Comparison of ENCODE assay signal across 8 cellular contexts in genomic region chr6:108117427-108118358, GRCh38. TPM values are rescaled to one million over a fixed set of nuclear protein-coding genes. Genes with fewer than 3 reads are reported as not detected.
A peak's percentile ranks its signal among the peaks of the same experiment; 100 is the strongest.
DNase-seq lines count a peak whose midpoint lies in the region; ATAC-seq and TF ChIP-seq lines count a peak whose summit lies in the region.

No MANE protein-coding gene starts in this region.

- H3F3A ChIP-seq in MM.1S (ENCODE audit: insufficient read depth, low read length): 0 out of 2 replicates have a peak, but pooled peaks cover 3% of the 10 kb centered on the region

- H3K9me3 Mint-ChIP-seq in activated naive CD8-positive, alpha-beta T cell treated with anti-CD3 and anti-CD28 coated beads, Interleukin-2, amount 10 ng/mL, durations not matched to agents 7 days and 5 days: no peaks in the 10 kb centered on the region

- peak; percentile 54 for ATAC-seq in activated naive CD8-positive, alpha-beta T cell treated with anti-CD3 and anti-CD28 coated beads, Interleukin-2, amount 10 ng/mL, durations not matched to agents 7 days and 5 days (ENCODE audit: low read depth)
- ATAC-seq in HG03521 (IDR thresholded peaks at IDR 0.05; ENCODE audit: unreplicated experiment): no peak

- peaks cover 43% of the 10 kb centered on the region for H3K4me1 Mint-ChIP-seq in activated naive CD8-positive, alpha-beta T cell treated with anti-CD3 and anti-CD28 coated beads, Interleukin-2, amount 10 ng/mL, durations not matched to agents 7 days and 5 days

- H3K27ac ChIP-seq in MM.1S (ENCODE audit: low read length) (no peak overlapping the region), iPS DF 6.9 (ENCODE audit: low read length) (no peak overlapping the region)

- H3K9ac ChIP-seq in MM.1S (ENCODE audit: low read length): peak overlapping the region; percentile 67

- H3K4me2 ChIP-seq in MM.1S (ENCODE audit: low read depth, low read length): peak overlapping the region; percentile 98

- H3K36me3 ChIP-seq in MM.1S (replicated peaks; ENCODE audit: insufficient read depth, low read length): no peaks in the 10 kb centered on the region
- H3K36me3 ChIP-seq in iPS DF 6.9 (ENCODE audit: control insufficient read depth, insufficient read depth, low read length): no peaks in the 10 kb centered on the region

- no CpG with 5 or more reads among the region's 72 CpGs for WGBS in iPS DF 6.9 (ENCODE audit: insufficient coverage, insufficient read length)

- peaks cover 92% of the 10 kb centered on the region for H3K27me3 Mint-ChIP-seq in activated naive CD8-positive, alpha-beta T cell treated with anti-CD3 and anti-CD28 coated beads, Interleukin-2, amount 10 ng/mL, durations not matched to agents 7 days and 5 days

- no peaks in the 10 kb centered on the region for H3K4me1 ChIP-seq in MM.1S (ENCODE audit: low read length)
- peaks cover 16% of the 10 kb centered on the region for H3K4me1 ChIP-seq in iPS DF 6.9 (ENCODE audit: control insufficient read depth, insufficient read depth, low read length)

- H3K4me3 Mint-ChIP-seq in activated naive CD8-positive, alpha-beta T cell treated with anti-CD3 and anti-CD28 coated beads, Interleukin-2, amount 10 ng/mL, durations not matched to agents 7 days and 5 days: peak overlapping the region; percentile 91

- peak overlapping the region; percentile 49 for H3K27ac Mint-ChIP-seq in activated naive CD8-positive, alpha-beta T cell treated with anti-CD3 and anti-CD28 coated beads, Interleukin-2, amount 10 ng/mL, durations not matched to agents 7 days and 5 days

- H3K4me3 ChIP-seq in MM.1S (ENCODE audit: low read length) (peak overlapping the region; percentile 86), iPS DF 6.9 (ENCODE audit: low read length) (peak overlapping the region; percentile 41; the same call in 1 of the 2 replicates), skeletal muscle cell (ENCODE audit: low read depth, low read length) (peak overlapping the region; percentile 56)

- H4K20me1 ChIP-seq in MM.1S (ENCODE audit: insufficient read depth, low read length): no peaks in the 10 kb centered on the region

- POLR2A ChIA-PET in activated naive CD8-positive, alpha-beta T cell treated with anti-CD3 and anti-CD28 coated beads, Interleukin-2, amount 10 ng/mL, durations not matched to agents 7 days and 5 days (lab: Charles Lee): no interaction called here

- peak; percentile 23 for DNase-seq in NCI-H82 (lab: John Stamatoyannopoulos, UW)
- DNase-seq in NCI-H82 treated with DMSO at 0.1 percent for 48 hours (lab: John Stamatoyannopoulos, UW; ENCODE audit: unreplicated experiment): no peak
- DNase-seq in MM.1S: peak; percentile 65
- DNase-seq in activated naive CD8-positive, alpha-beta T cell treated with anti-CD3 and anti-CD28 coated beads, Interleukin-2, amount 10 ng/mL, durations not matched to agents 7 days and 5 days: peak; percentile 69
- no peak for DNase-seq in iPS DF 6.9 (ENCODE audit: low read depth, low spot score)
- no peak for DNase-seq in skeletal muscle cell (ENCODE audit: low read depth)
- no peak for DNase-seq in KG1 (lab: John Stamatoyannopoulos, UW)

- H3K79me2 ChIP-seq in MM.1S (ENCODE audit: low read length): no peaks in the 10 kb centered on the region

- no peaks in the 10 kb centered on the region for H3K9me2 ChIP-seq in MM.1S (replicated peaks; ENCODE audit: insufficient read depth, low read length)

- H3K36me3 Mint-ChIP-seq in activated naive CD8-positive, alpha-beta T cell treated with anti-CD3 and anti-CD28 coated beads, Interleukin-2, amount 10 ng/mL, durations not matched to agents 7 days and 5 days: no peaks in the 10 kb centered on the region

- no peak for TF ChIP-seq CTCF in MM.1S (IDR thresholded peaks at IDR 0.05; ENCODE audit: low read length)

- H3K27me3 ChIP-seq in MM.1S (replicated peaks; ENCODE audit: insufficient read depth, low read length): peaks cover 10% of the 10 kb centered on the region; the same call in 1 of the 2 replicates
- peaks cover 93% of the 10 kb centered on the region for H3K27me3 ChIP-seq in iPS DF 6.9 (ENCODE audit: control insufficient read depth, insufficient read depth, low read length)

- H3K9me3 ChIP-seq in MM.1S (replicated peaks; ENCODE audit: insufficient read depth, low read length) (no peaks in the 10 kb centered on the region), iPS DF 6.9 (ENCODE audit: control insufficient read depth, insufficient read depth, low read length) (no peaks in the 10 kb centered on the region)

- peak overlapping the region; percentile 100 for H2AFZ ChIP-seq in MM.1S (ENCODE audit: low read length)

RNA-seq across cellular contexts. Expression of gene OSTM1, which starts 43.2 kb away (rescaled TPM):
- total RNA-seq in activated naive CD8-positive, alpha-beta T cell treated with anti-CD3 and anti-CD28 coated beads, Interleukin-2, amount 10 ng/mL, durations not matched to agents 7 days and 5 days: 10 to 100 TPM; 34.3 to 35.1 TPM

RNA-seq across cellular contexts. Expression of gene NR2E1, which starts 48.1 kb away (rescaled TPM):
- not detected for total RNA-seq in activated naive CD8-positive, alpha-beta T cell treated with anti-CD3 and anti-CD28 coated beads, Interleukin-2, amount 10 ng/mL, durations not matched to agents 7 days and 5 days

Comparison
In these comparisons a context has a peak if more than half of its experiments do, and no peak if none do; other contexts are left out.
1. DNase-seq: peak in NCI-H82 (single experiment), MM.1S (single experiment) and activated naive CD8-positive, alpha-beta T cell treated with anti-CD3 and anti-CD28 coated beads, Interleukin-2, amount 10 ng/mL, durations not matched to agents 7 days and 5 days (single experiment); none in NCI-H82 treated with DMSO at 0.1 percent for 48 hours (single experiment), iPS DF 6.9 (single experiment), skeletal muscle cell (single experiment) and KG1 (single experiment).
2. Peak in every context shown above with its lines, with median percentiles within 50 percentile points of each other: H3K4me3 ChIP-seq.